24 cellular contexts compared by ENCODE assay signal in genomic region chr7:78850093-78850740, GRCh38.
"Had no signal": no experiment of that assay in that cellular context is flagged by ENCODE, and none has a peak within 500 bp of the region (broad histone marks: within the 10 kb centered on the region; RNA-seq: fewer than 3 reads in every experiment).

No MANE protein-coding gene starts in this region.

- H3K27ac ChIP-seq: esophagus squamous epithelium, gastroesophageal sphincter, parathyroid adenoma, psoas muscle, skin epidermis, stomach, thoracic aorta, transverse colon had no signal

- H3K4me1 ChIP-seq: esophagus squamous epithelium, parathyroid adenoma, psoas muscle, transverse colon had no signal

- H3K79me2 ChIP-seq: parathyroid adenoma had no signal

- H3K36me3 ChIP-seq: esophagus squamous epithelium, gastroesophageal sphincter, stomach, thoracic aorta, transverse colon had no signal

- H3K9ac ChIP-seq: parathyroid adenoma had no signal

- H3K4me3 ChIP-seq: esophagus squamous epithelium, gastroesophageal sphincter, mucosa of descending colon, psoas muscle, skin epidermis, stomach, thoracic aorta, transverse colon had no signal

- H2AFZ ChIP-seq: parathyroid adenoma had no signal

- DNase-seq: central memory CD4-positive, alpha-beta T cell; effector memory CD4-positive, alpha-beta T cell; esophagus squamous epithelium; foreskin fibroblast; immature natural killer cell; kidney; left cardiac atrium; left ventricle myocardium superior; mammary epithelial cell; mucosa of descending colon; naive B cell; occipital lobe; psoas muscle; retina; stimulated activated CD4-positive, alpha-beta T cell treated with anti-CD3 and anti-CD28 coated beads, Interleukin-12 subunit alpha, Interleukin-12 subunit beta, amount 100 ng/mL, for 4 hours; stimulated activated naive CD4-positive, alpha-beta T cell; stomach; substantia nigra; transverse colon had no signal

- FAIRE-seq: kidney had no signal

- H3K27me3 ChIP-seq: esophagus squamous epithelium, gastroesophageal sphincter, stomach, transverse colon had no signal

- H3K9me3 ChIP-seq: esophagus squamous epithelium, gastroesophageal sphincter, mucosa of descending colon, psoas muscle, stomach, thoracic aorta, transverse colon had no signal

- ATAC-seq: gastroesophageal sphincter, left cardiac atrium, left ventricle myocardium superior, mucosa of descending colon, psoas muscle, sciatic nerve had no signal
